24 cellular contexts compared by ENCODE assay signal in genomic region chr5:58677650-58678049, GRCh38.
DNase-seq lines count a peak whose midpoint lies in the region; ATAC-seq and TF ChIP-seq lines count a peak whose summit lies in the region.
"Had no signal": no experiment of that assay in that cellular context is flagged by ENCODE, and none has a peak within 500 bp of the region (broad histone marks: within the 10 kb centered on the region; RNA-seq: fewer than 3 reads in every experiment).

No MANE protein-coding gene starts in this region.

- H3K4me3 Mint-ChIP-seq in endothelial cell (ENCODE audit: unreplicated experiment) = no peak overlapping the region
- H3K4me3 Mint-ChIP-seq: CD14-positive monocyte; CD4-positive, alpha-beta memory T cell; CD4-positive, CD25-positive, alpha-beta regulatory T cell; CD8-positive, alpha-beta memory T cell had no signal

- H3K27me3 ChIP-seq in upper lobe of left lung = no peaks in the 10 kb centered on the region
- H3K27me3 ChIP-seq: BE2C, BLaER1 had no signal

- peak overlapping the region; percentile 86 for H3K27ac Mint-ChIP-seq in endothelial cell (ENCODE audit: unreplicated experiment)
- H3K27ac Mint-ChIP-seq: CD14-positive monocyte; CD4-positive, alpha-beta memory T cell; CD4-positive, CD25-positive, alpha-beta regulatory T cell; CD8-positive, alpha-beta memory T cell had no signal

- H3K27ac ChIP-seq in upper lobe of left lung = no peak overlapping the region
- H3K27ac ChIP-seq: BLaER1 had no signal

- H3K4me1 ChIP-seq in upper lobe of left lung = no peaks in the 10 kb centered on the region
- H3K4me1 ChIP-seq: BE2C, BLaER1 had no signal

- TF ChIP-seq POLR2A in upper lobe of left lung (IDR thresholded peaks at IDR 0.05) = no peak

- H3K9me3 ChIP-seq in upper lobe of left lung = no peaks in the 10 kb centered on the region
- H3K9me3 ChIP-seq: BE2C, BLaER1 had no signal

- no peak overlapping the region for H3K4me3 ChIP-seq in upper lobe of left lung
- H3K4me3 ChIP-seq: BLaER1, GM12878 had no signal

- H3K36me3 ChIP-seq in upper lobe of left lung = no peaks in the 10 kb centered on the region
- H3K36me3 ChIP-seq: BE2C, BLaER1 had no signal

- H3K27me3 Mint-ChIP-seq in endothelial cell (ENCODE audit: unreplicated experiment) = peaks cover 2% of the 10 kb centered on the region

- no peak for TF ChIP-seq EP300 in upper lobe of left lung (IDR thresholded peaks at IDR 0.05)

- peak; percentile 51 for DNase-seq in dermis blood vessel endothelial cell
- no peak for DNase-seq in endothelial cell (ENCODE audit: low spot score)
- peak; percentile 38 to 78 for DNase-seq in lung microvascular endothelial cell (ENCODE audit: low read depth in 2 of 2)
- no peak for DNase-seq in upper lobe of left lung
- DNase-seq: 8988T; ACHN; BE2C; C1 segment of cervical spinal cord; CD4-positive, alpha-beta memory T cell; CD4-positive, CD25-positive, alpha-beta regulatory T cell; CD8-positive, alpha-beta memory T cell; COR-L47; DMS 273 treated with DMSO at 0.1 percent for 48 hours; DMS153; DMS53; DMS79; DND-41; EL; GDM1 had no signal

- TF ChIP-seq CTCF in endothelial cell (IDR thresholded peaks at IDR 0.05; ENCODE audit: unreplicated experiment) (no peak), upper lobe of left lung (IDR thresholded peaks at IDR 0.05) (no peak)

- 80 to 83% methylated on average over 2 of the region's 2 CpGs for WGBS in upper lobe of left lung, 2 donors

- ATAC-seq in HG02852 (IDR thresholded peaks at IDR 0.05; ENCODE audit: unreplicated experiment) (no peak), upper lobe of left lung (ENCODE audit: low FRiP score in 2 of 2) (no peak), GM19455 (IDR thresholded peaks at IDR 0.05; ENCODE audit: unreplicated experiment) (no peak)
- ATAC-seq: GM12878 had no signal

- H3K9me3 Mint-ChIP-seq in endothelial cell (ENCODE audit: unreplicated experiment) = no peaks in the 10 kb centered on the region

- no peaks in the 10 kb centered on the region for H3K36me3 Mint-ChIP-seq in endothelial cell (ENCODE audit: low read depth, unreplicated experiment)
- H3K36me3 Mint-ChIP-seq: CD14-positive monocyte; CD4-positive, alpha-beta memory T cell; CD4-positive, CD25-positive, alpha-beta regulatory T cell; CD8-positive, alpha-beta memory T cell had no signal

- H3K4me1 Mint-ChIP-seq in endothelial cell (ENCODE audit: unreplicated experiment) = peaks cover 47% of the 10 kb centered on the region
- H3K4me1 Mint-ChIP-seq: CD14-positive monocyte; CD4-positive, alpha-beta memory T cell; CD4-positive, CD25-positive, alpha-beta regulatory T cell; CD8-positive, alpha-beta memory T cell had no signal

Comparison
In these comparisons a context has a peak if more than half of its experiments do, and no peak if none do; other contexts are left out.
1. DNase-seq: peak in dermis blood vessel endothelial cell (single experiment) and lung microvascular endothelial cell (2 of 2); none in endothelial cell (single experiment) and upper lobe of left lung (0 of 2).